Comparison of ENCODE assay signal across 1 cellular context in genomic region chr14:21069388-21070082, GRCh38.
TF ChIP-seq lines count a peak whose summit lies in the region.

No MANE protein-coding gene starts in this region.

TF ChIP-seq in HepG2, 621 proteins besides CTCF, POLR2A, EP300 and RAD21 (continued from another document and continues in another):
- TF ChIP-seq ATF6 (CRISPR knock-in tag; conservative IDR thresholded peaks at IDR 0.05) = 0 out of 2 replicates have a peak, but pooled peaks have one; percentile 15
- TF ChIP-seq ZBTB3 (CRISPR knock-in tag; IDR thresholded peaks at IDR 0.05; ENCODE audit: borderline replicate concordance, low read depth) = no peak
- peak; percentile 90 for TF ChIP-seq ZNF772 (CRISPR knock-in tag; IDR thresholded peaks at IDR 0.05)
- peak; percentile 67 for TF ChIP-seq RBFOX2 (IDR thresholded peaks at IDR 0.05; ENCODE audit: low read depth, low read length)
- peak; percentile 28; the same call in 1 of the 2 replicates for TF ChIP-seq ZBTB37 (CRISPR knock-in tag; IDR thresholded peaks at IDR 0.05)
- no peak for TF ChIP-seq ETV6 (CRISPR knock-in tag; conservative IDR thresholded peaks at IDR 0.05)
- no peak for TF ChIP-seq SIX4 (CRISPR knock-in tag; IDR thresholded peaks at IDR 0.05)
- TF ChIP-seq ZNF704 (CRISPR knock-in tag; IDR thresholded peaks at IDR 0.05; ENCODE audit: borderline replicate concordance) = no peak
- TF ChIP-seq ZFP36 (IDR thresholded peaks at IDR 0.05; ENCODE audit: borderline replicate concordance, low read depth, low read length, partially characterized antibody) = no peak
- TF ChIP-seq ZNF710 (CRISPR knock-in tag; IDR thresholded peaks at IDR 0.05; ENCODE audit: borderline replicate concordance) = no peak
- TF ChIP-seq ZNF18 (CRISPR knock-in tag; IDR thresholded peaks at IDR 0.05; ENCODE audit: insufficient replicate concordance) = peak; percentile 2
- no peak for TF ChIP-seq ZNF326 (CRISPR knock-in tag; IDR thresholded peaks at IDR 0.05; ENCODE audit: borderline replicate concordance)
- TF ChIP-seq CEBPG (CRISPR knock-in tag; IDR thresholded peaks at IDR 0.05) = no peak
- TF ChIP-seq IKZF4 (CRISPR knock-in tag; IDR thresholded peaks at IDR 0.05; ENCODE audit: borderline replicate concordance, low read depth, not compliant biosample characterization) = no peak
- no peak for TF ChIP-seq DDIT3 (CRISPR knock-in tag; IDR thresholded peaks at IDR 0.05)
- TF ChIP-seq GMEB2 (CRISPR knock-in tag; IDR thresholded peaks at IDR 0.05; ENCODE audit: low read depth) = no peak
- TF ChIP-seq TFAP4 (IDR thresholded peaks at IDR 0.05; ENCODE audit: borderline replicate concordance, low read depth) = peak; percentile 60; the same call in 1 of the 2 replicates
- TF ChIP-seq PRDM4 (CRISPR knock-in tag; IDR thresholded peaks at IDR 0.05; ENCODE audit: borderline replicate concordance) = 0 out of 2 replicates have a peak, but pooled peaks have one; percentile 33
- TF ChIP-seq HNF4G (IDR thresholded peaks at IDR 0.05; ENCODE audit: borderline replicate concordance, low read depth, low read length) = no peak
- TF ChIP-seq HNF4G (CRISPR knock-in tag; IDR thresholded peaks at IDR 0.05; ENCODE audit: borderline replicate concordance, low read depth) = no peak
- TF ChIP-seq ZNF24 (IDR thresholded peaks at IDR 0.05) = no peak
- TF ChIP-seq HOXA9 (CRISPR knock-in tag; IDR thresholded peaks at IDR 0.05; ENCODE audit: borderline replicate concordance) = peak; percentile 78; the same call in 1 of the 2 replicates
- no peak for TF ChIP-seq MIER2 (CRISPR knock-in tag; IDR thresholded peaks at IDR 0.05)
- TF ChIP-seq HDAC1 (CRISPR knock-in tag; IDR thresholded peaks at IDR 0.05) = peak; percentile 90
- TF ChIP-seq NFIC (IDR thresholded peaks at IDR 0.05; ENCODE audit: low read length) = no peak
- TF ChIP-seq ZNF160 (CRISPR knock-in tag; IDR thresholded peaks at IDR 0.05) = no peak
- TF ChIP-seq PBX2 (CRISPR knock-in tag; IDR thresholded peaks at IDR 0.05) = no peak; the same call in 1 of the 2 replicates
- TF ChIP-seq FOSL2 (CRISPR knock-in tag; IDR thresholded peaks at IDR 0.05) = no peak
- TF ChIP-seq GTF3A (CRISPR knock-in tag; conservative IDR thresholded peaks at IDR 0.05) = no peak
- no peak for TF ChIP-seq ZNF207 (IDR thresholded peaks at IDR 0.05; ENCODE audit: borderline replicate concordance)
- TF ChIP-seq ZNF83 (CRISPR knock-in tag; IDR thresholded peaks at IDR 0.05; ENCODE audit: borderline replicate concordance) = peak; percentile 93; the same call in 1 of the 2 replicates
- TF ChIP-seq ZNF468 (CRISPR knock-in tag; IDR thresholded peaks at IDR 0.05) = no peak
- TF ChIP-seq ZNF766 (CRISPR knock-in tag; IDR thresholded peaks at IDR 0.05; ENCODE audit: borderline replicate concordance) = no peak
- TF ChIP-seq TBL1XR1 (IDR thresholded peaks at IDR 0.05; ENCODE audit: borderline replicate concordance, low read length, partially characterized antibody) = peak; percentile 19
- TF ChIP-seq NR3C1 (CRISPR knock-in tag; IDR thresholded peaks at IDR 0.05) = no peak
- TF ChIP-seq MAFF (IDR thresholded peaks at IDR 0.05; ENCODE audit: low read depth, low read length) = no peak
- no peak for TF ChIP-seq NFE2L1 (CRISPR knock-in tag; IDR thresholded peaks at IDR 0.05; ENCODE audit: borderline replicate concordance)
- no peak for TF ChIP-seq ZNF629 (CRISPR knock-in tag; conservative IDR thresholded peaks at IDR 0.05)
- TF ChIP-seq REL (CRISPR knock-in tag; conservative IDR thresholded peaks at IDR 0.05) = no peak
- no peak for TF ChIP-seq CBX2 (IDR thresholded peaks at IDR 0.05; ENCODE audit: low read depth, low read length)
- TF ChIP-seq CBX2 (CRISPR knock-in tag; IDR thresholded peaks at IDR 0.05; ENCODE audit: low read depth) = no peak
- TF ChIP-seq ISX (CRISPR knock-in tag; conservative IDR thresholded peaks at IDR 0.05) = no peak
- peak; percentile 73 for TF ChIP-seq RXRA (CRISPR knock-in tag; IDR thresholded peaks at IDR 0.05)
- no peak for TF ChIP-seq ZBTB34 (CRISPR knock-in tag; IDR thresholded peaks at IDR 0.05)
- no peak; the same call in 1 of the 2 replicates for TF ChIP-seq ELF3 (CRISPR knock-in tag; IDR thresholded peaks at IDR 0.05)
- TF ChIP-seq ZBTB21 (CRISPR knock-in tag; IDR thresholded peaks at IDR 0.05) = no peak
- TF ChIP-seq ZFX (CRISPR knock-in tag; IDR thresholded peaks at IDR 0.05; ENCODE audit: low read depth) = peak; percentile 79
- peak; percentile 84; the same call in 1 of the 2 replicates for TF ChIP-seq ZNF124 (CRISPR knock-in tag; IDR thresholded peaks at IDR 0.05)
- no peak for TF ChIP-seq CEBPB (IDR thresholded peaks at IDR 0.05; ENCODE audit: borderline replicate concordance, low read depth, low read length)
- peak; percentile 73 for TF ChIP-seq ZNF607 (CRISPR knock-in tag; IDR thresholded peaks at IDR 0.05; ENCODE audit: borderline replicate concordance)
- TF ChIP-seq RAD51 (IDR thresholded peaks at IDR 0.05; ENCODE audit: borderline replicate concordance) = no peak
